In genomic region chr1:39107891-39108290, GRCh38 we compare ENCODE assay signal across 9 cellular contexts.
DNase-seq lines count a peak whose midpoint lies in the region; ATAC-seq and TF ChIP-seq lines count a peak whose summit lies in the region.
"Had no signal": no experiment of that assay in that cellular context is flagged by ENCODE, and none has a peak within 500 bp of the region (broad histone marks: within the 10 kb centered on the region; RNA-seq: fewer than 3 reads in every experiment).

No MANE protein-coding gene starts in this region.

- H3K36me3 ChIP-seq in right lobe of liver = no peaks in the 10 kb centered on the region
- H3K36me3 ChIP-seq in tibial artery = no peaks in the 10 kb centered on the region

- intact Hi-C loops in right lobe of liver (cut with DNase I) = loop anchor here in 1 of 2 donors (10.0 kb wide), 2 partner anchors 147 to 277 kb away; no protein-coding TSS in a partner anchor
- intact Hi-C loops in tibial artery (cut with DNase I; ENCODE audit: low total_unique reads) = loop anchor here (5.0 kb wide), 2 partner anchors 84 to 299 kb away; no protein-coding TSS in a partner anchor

- TF ChIP-seq POLR2A in right lobe of liver (IDR thresholded peaks at IDR 0.05) = no peak

- TF ChIP-seq CTCF in right lobe of liver (IDR thresholded peaks at IDR 0.05) (no peak), tibial artery (IDR thresholded peaks at IDR 0.05) (no peak)

- peak in 2 of 4 donors; percentile 1 to 2 for ATAC-seq in right lobe of liver
- ATAC-seq in HG02981 (IDR thresholded peaks at IDR 0.05; ENCODE audit: unreplicated experiment) = no peak

- peak; percentile 11 for DNase-seq in NCI-H1092 treated with DMSO at 0.1 percent for 48 hours (lab: John Stamatoyannopoulos, UW)
- DNase-seq in NCI-H1092 (lab: John Stamatoyannopoulos, UW) = no peak
- peak in 3 of 61 donors; percentile 15 to 56 (median 24) for DNase-seq in caudate nucleus (lab: John Stamatoyannopoulos, UW)
- DNase-seq in right lobe of liver = no peak
- DNase-seq in tibial artery = no peak
- DNase-seq in cerebellum (ENCODE audit: low spot score) = no peak
- DNase-seq in NCI-H2081 treated with DMSO at 0.1 percent for 48 hours (lab: John Stamatoyannopoulos, UW) = no peak
- DNase-seq: ACHN had no signal

- no peaks in the 10 kb centered on the region for H3K27me3 ChIP-seq in right lobe of liver
- H3K27me3 ChIP-seq in tibial artery = no peaks in the 10 kb centered on the region

- H3K4me3 ChIP-seq in right lobe of liver (no peak overlapping the region), tibial artery (peak overlapping the region; percentile 61 to 72)

- H3K9me3 ChIP-seq in right lobe of liver (no peaks in the 10 kb centered on the region), tibial artery (no peaks in the 10 kb centered on the region)

- H3K4me1 ChIP-seq in right lobe of liver (peaks cover 3 to 52% (median 15%) of the 10 kb centered on the region in 4 donors), tibial artery (peaks cover 0 to 84% (median 61%) of the 10 kb centered on the region in 4 donors)

- H3K27ac ChIP-seq in caudate nucleus (ENCODE audit: low read depth, low read length) (peak overlapping the region; percentile 86), right lobe of liver (peak overlapping the region in 2 of 3 donors; percentile 91 to 93), tibial artery (peak overlapping the region; percentile 87 to 92)

Comparison
In these comparisons a context has a peak if more than half of its experiments do, and no peak if none do; other contexts are left out.
1. H3K4me3 ChIP-seq: peak in tibial artery (2 of 2); none in right lobe of liver (0 of 3).
2. Peak in every context shown above with its lines, with median percentiles within 50 percentile points of each other: H3K27ac ChIP-seq.